Comparison of ENCODE assay signal across 8 cellular contexts in genomic region chrX:48890296-48890925, GRCh38. TPM values are rescaled to one million over a fixed set of nuclear protein-coding genes. Genes with fewer than 3 reads are reported as not detected.
DNase-seq lines count a peak whose midpoint lies in the region; ATAC-seq and TF ChIP-seq lines count a peak whose summit lies in the region.

No MANE protein-coding gene starts in this region.

- H3K36me3 ChIP-seq in neural cell (ENCODE audit: insufficient read depth, low read length): no peaks in the 10 kb centered on the region

- H3K9me2 ChIP-seq in neural cell (ENCODE audit: insufficient read depth, low read length): no peaks in the 10 kb centered on the region

- H4K20me1 ChIP-seq in neural cell (ENCODE audit: insufficient read depth): no peaks in the 10 kb centered on the region

- H3K79me2 ChIP-seq in neural cell (replicated peaks; ENCODE audit: insufficient read depth, low read length): peaks cover 6% of the 10 kb centered on the region

- H3F3A ChIP-seq in neural cell (ENCODE audit: insufficient read depth, low read length, poor library complexity, severe bottlenecking): no peaks in the 10 kb centered on the region

- no peaks in the 10 kb centered on the region for H3K27me3 Mint-ChIP-seq in CD4-positive, alpha-beta T cell

- TF ChIP-seq RAD21 in Ishikawa (IDR thresholded peaks at IDR 0.05; ENCODE audit: low read depth): no peak
- TF ChIP-seq RAD21 in neural cell (conservative IDR thresholded peaks at IDR 0.05): no peak

- H3K27me3 ChIP-seq in CD4-positive, alpha-beta T cell (ENCODE audit: control insufficient read depth, insufficient read depth, low read length): no peaks in the 10 kb centered on the region
- H3K27me3 ChIP-seq in neural cell (ENCODE audit: insufficient read depth, low read depth, low read length): no peaks in the 10 kb centered on the region

- intact Hi-C loops in CD4-positive, alpha-beta T cell (cut with DNase I, micrococcal nuclease): loop anchor here (2.0 to 5.0 kb wide), 3 partner anchors 26 to 152 kb away; partner anchors contain the start of gene TFE3 (in 1 of the 2)

- CTCF ChIA-PET in CD4-positive, alpha-beta T cell (lab: Charles Lee): interaction anchor here (1.1 to 2.8 kb wide), 3 partner anchors 56 to 242 kb away, joined by 4 to 11 read pairs (median 7); partner anchors contain the start of gene OTUD5

- H3K27ac Mint-ChIP-seq in CD4-positive, alpha-beta T cell: peak overlapping the region; percentile 82

- H3K4me3 Mint-ChIP-seq in CD4-positive, alpha-beta T cell: peak overlapping the region; percentile 94

- peak overlapping the region; percentile 55 for H3K9ac ChIP-seq in neural cell (ENCODE audit: low read length)

- no peak overlapping the region for H2AFZ ChIP-seq in neural cell (ENCODE audit: low read depth, low read length)

- no peak for DNase-seq in CD4-positive, alpha-beta T cell
- no peak for DNase-seq in NCI-H446 treated with DMSO at 0.1 percent for 48 hours (lab: John Stamatoyannopoulos, UW)
- no peak for DNase-seq in stimulated activated naive CD4-positive, alpha-beta T cell treated with Interleukin-2 at 50 U/mL for 16 hours (lab: John Stamatoyannopoulos, UW)

- peak overlapping the region; percentile 63 for H3K4me3 ChIP-seq in neural cell (ENCODE audit: low read length)

- TF ChIP-seq EP300 in Ishikawa (IDR thresholded peaks at IDR 0.05; ENCODE audit: borderline replicate concordance): no peak
- TF ChIP-seq EP300 in neural cell (conservative IDR thresholded peaks at IDR 0.05; ENCODE audit: poor library complexity, severe bottlenecking): no peak

- H3K4me1 Mint-ChIP-seq in CD4-positive, alpha-beta T cell (ENCODE audit: low read depth): peaks cover 20% of the 10 kb centered on the region

- POLR2A ChIA-PET in CD4-positive, alpha-beta T cell (lab: Charles Lee): interaction anchor here (0.9 to 2.8 kb wide), 7 partner anchors 14 to 207 kb away, joined by 3 to 19 read pairs (median 9); partner anchors contain the start of genes HDAC6, OTUD5, SLC35A2 and WAS

- H3K36me3 Mint-ChIP-seq in CD4-positive, alpha-beta T cell (ENCODE audit: low read depth): peaks cover 8% of the 10 kb centered on the region

- H3K4me2 ChIP-seq in neural cell (ENCODE audit: low read length): no peak overlapping the region

- H3K9me3 Mint-ChIP-seq in CD4-positive, alpha-beta T cell: no peaks in the 10 kb centered on the region

- peak overlapping the region; percentile 29 for H3K27ac ChIP-seq in CD4-positive, alpha-beta T cell (ENCODE audit: low read depth, low read length)
- H3K27ac ChIP-seq in cingulate gyrus (ENCODE audit: low read depth, low read length): peak overlapping the region; percentile 10
- no peak overlapping the region for H3K27ac ChIP-seq in neural cell (ENCODE audit: low read length)

- no peaks in the 10 kb centered on the region for H3K9me3 ChIP-seq in CD4-positive, alpha-beta T cell (ENCODE audit: control insufficient read depth, low read length)
- no peaks in the 10 kb centered on the region for H3K9me3 ChIP-seq in neural cell (ENCODE audit: low read length)

- no peak for ATAC-seq in CD4-positive, alpha-beta T cell (ENCODE audit: poor library complexity)
- ATAC-seq in HG03565 (IDR thresholded peaks at IDR 0.05; ENCODE audit: unreplicated experiment): no peak
- no peak for ATAC-seq in GM19035 (IDR thresholded peaks at IDR 0.05; ENCODE audit: unreplicated experiment)

- TF ChIP-seq CTCF in CD4-positive, alpha-beta T cell (IDR thresholded peaks at IDR 0.05): no peak
- TF ChIP-seq CTCF in neural cell (IDR thresholded peaks at IDR 0.05; ENCODE audit: poor library complexity, severe bottlenecking): no peak

TF ChIP-seq in Ishikawa, 13 proteins besides CTCF, POLR2A, EP300 and RAD21:
- no peak for TF ChIP-seq CREB1 (IDR thresholded peaks at IDR 0.05; ENCODE audit: low read depth)
- no peak for TF ChIP-seq FOXM1 (IDR thresholded peaks at IDR 0.05; ENCODE audit: borderline replicate concordance, low read depth)
- no peak for TF ChIP-seq YY1 (IDR thresholded peaks at IDR 0.05; ENCODE audit: low read depth)
- 0 out of 2 replicates have a peak, but pooled peaks have one; percentile 12 for TF ChIP-seq EGR1 (IDR thresholded peaks at IDR 0.05)
- no peak for TF ChIP-seq NFIC (IDR thresholded peaks at IDR 0.05)
- TF ChIP-seq CEBPB (IDR thresholded peaks at IDR 0.05): no peak
- no peak for TF ChIP-seq USF1 (IDR thresholded peaks at IDR 0.05)
- no peak for TF ChIP-seq TAF1 (IDR thresholded peaks at IDR 0.05; ENCODE audit: low read depth)

TF ChIP-seq in neural cell, 6 proteins besides CTCF, POLR2A, EP300 and RAD21:
- TF ChIP-seq POLR2AphosphoS5 (IDR thresholded peaks at IDR 0.05) (no peak), TAF1 (IDR thresholded peaks at IDR 0.05; ENCODE audit: low read depth) (no peak), REST (IDR thresholded peaks at IDR 0.05; ENCODE audit: borderline replicate concordance) (no peak), SMC3 (conservative IDR thresholded peaks at IDR 0.05; ENCODE audit: poor library complexity) (no peak), MXI1 (conservative IDR thresholded peaks at IDR 0.05; ENCODE audit: poor library complexity, severe bottlenecking) (no peak), EZH2 (IDR thresholded peaks at IDR 0.05; ENCODE audit: borderline replicate concordance, insufficient read depth, low read length, poor library complexity, severe bottlenecking) (no peak)

RNA-seq across cellular contexts. Expression of gene TIMM17B, which starts 7.2 kb away (rescaled TPM):
- total RNA-seq in CD4-positive, alpha-beta T cell: 10 to 100 TPM; 40.0 to 40.3 TPM
- polyA plus RNA-seq in neural cell: 131 and 156 TPM in 2 replicates
- 57.2 and 67.0 TPM in 2 replicates for polyA minus RNA-seq in neural cell

RNA-seq across cellular contexts. Expression of gene PQBP1, which starts 7.3 kb away (rescaled TPM):
- 10 to 100 TPM; 73.0 to 76.6 TPM for total RNA-seq in CD4-positive, alpha-beta T cell
- 70.8 and 78.5 TPM in 2 replicates for polyA plus RNA-seq in neural cell
- polyA minus RNA-seq in neural cell: 30.2 and 36.0 TPM in 2 replicates

RNA-seq across cellular contexts. Expression of gene SLC35A2, which starts 21.0 kb away (rescaled TPM):
- 10 to 100 TPM; 19.1 to 21.8 TPM for total RNA-seq in CD4-positive, alpha-beta T cell
- polyA plus RNA-seq in neural cell: 20.7 and 25.3 TPM in 2 replicates
- polyA minus RNA-seq in neural cell: 14.5 and 15.8 TPM in 2 replicates

RNA-seq across cellular contexts. Expression of gene PIM2, which starts 28.4 kb away (rescaled TPM):
- 100 to 1,000 TPM; 212 to 225 TPM for total RNA-seq in CD4-positive, alpha-beta T cell
- polyA plus RNA-seq in neural cell: 8.9 and 11.1 TPM in 2 replicates
- polyA minus RNA-seq in neural cell: 6.4 and 11.7 TPM in 2 replicates

RNA-seq across cellular contexts. Expression of gene PCSK1N, which starts 55.0 kb away (rescaled TPM):
- 1 to 10 TPM; 3.5 to 4.9 TPM for total RNA-seq in CD4-positive, alpha-beta T cell
- polyA plus RNA-seq in neural cell: 232 and 243 TPM in 2 replicates
- 145 and 156 TPM in 2 replicates for polyA minus RNA-seq in neural cell
